ENCODE assay signal across 21 cellular contexts in the genomic region with DNA sequence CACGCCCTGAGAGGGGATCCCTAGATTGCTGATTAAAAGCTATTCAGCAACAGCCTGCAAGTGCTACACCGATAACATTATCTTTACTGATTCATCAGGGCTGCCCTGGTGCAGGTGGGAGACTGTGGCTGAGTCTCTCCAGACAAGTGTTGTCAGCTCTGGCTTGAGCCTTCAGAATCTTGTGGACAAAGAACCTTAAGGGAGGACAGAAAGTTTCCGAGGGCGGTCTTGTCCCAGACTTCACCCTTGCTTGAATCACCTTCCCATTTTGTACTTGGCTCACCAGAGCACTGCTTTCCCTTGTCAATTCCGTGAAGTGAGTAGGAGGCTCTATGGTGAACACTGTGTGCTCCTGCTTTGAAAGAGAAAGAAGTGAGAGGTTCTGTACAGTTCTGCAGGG.
"Had no signal": no experiment of that assay in that cellular context is flagged by ENCODE, and none has a peak within 500 bp of the region (broad histone marks: within the 10 kb centered on the region; RNA-seq: fewer than 3 reads in every experiment).

No MANE protein-coding gene starts in this region.

- H3K4me3 ChIP-seq: coronary artery, lung, neural progenitor cell, ovary, smooth muscle cell, thoracic aorta, tibial nerve, upper lobe of right lung, uterus had no signal

- H3K4me3 Mint-ChIP-seq: effector memory CD8-positive, alpha-beta T cell; memory B cell; mesothelial cell of epicardium; naive thymus-derived CD4-positive, alpha-beta T cell; nephron; neural progenitor cell; stimulated activated memory B cell treated with anti-CD40 and anti-IgM and Interleukin-4, amounts not matched to agents 10 μg/mL and 1 μg/mL and 100 μg/mL, for 72 hours had no signal

- H3K27ac ChIP-seq: coronary artery, neural progenitor cell, ovary, thoracic aorta, tibial nerve, upper lobe of right lung, uterus had no signal

- H3K27me3 Mint-ChIP-seq: effector memory CD8-positive, alpha-beta T cell; memory B cell; stimulated activated memory B cell treated with anti-CD40 and anti-IgM and Interleukin-4, amounts not matched to agents 10 μg/mL and 1 μg/mL and 100 μg/mL, for 72 hours had no signal

- H3K4me1 Mint-ChIP-seq: memory B cell; mesothelial cell of epicardium; naive thymus-derived CD4-positive, alpha-beta T cell; stimulated activated memory B cell treated with anti-CD40 and anti-IgM and Interleukin-4, amounts not matched to agents 10 μg/mL and 1 μg/mL and 100 μg/mL, for 72 hours had no signal

- H3K27ac Mint-ChIP-seq: effector memory CD8-positive, alpha-beta T cell; memory B cell; mesothelial cell of epicardium; naive thymus-derived CD4-positive, alpha-beta T cell; nephron; neural progenitor cell; stimulated activated memory B cell treated with anti-CD40 and anti-IgM and Interleukin-4, amounts not matched to agents 10 μg/mL and 1 μg/mL and 100 μg/mL, for 72 hours had no signal

- H3K36me3 Mint-ChIP-seq: memory B cell; mesothelial cell of epicardium; naive thymus-derived CD4-positive, alpha-beta T cell; neural progenitor cell; stimulated activated memory B cell treated with anti-CD40 and anti-IgM and Interleukin-4, amounts not matched to agents 10 μg/mL and 1 μg/mL and 100 μg/mL, for 72 hours had no signal

- H3K36me3 ChIP-seq: neural progenitor cell, ovary, thoracic aorta, tibial nerve, upper lobe of right lung, uterus had no signal

- H3K27me3 ChIP-seq: neural progenitor cell, ovary, tibial nerve, upper lobe of right lung, uterus had no signal

- H3K9ac ChIP-seq: neural progenitor cell had no signal

- H3K4me1 ChIP-seq: neural progenitor cell, tibial nerve, upper lobe of right lung, uterus had no signal

- DNase-seq: dermis blood vessel endothelial cell; effector memory CD8-positive, alpha-beta T cell; kidney; naive thymus-derived CD4-positive, alpha-beta T cell; ovary; stimulated activated CD4-positive, alpha-beta T cell treated with anti-CD3 and anti-CD28 coated beads, Interleukin-2, amount 100 ng/mL, for 24 hours; stimulated activated CD4-positive, alpha-beta T cell treated with anti-CD3 and anti-CD28 coated beads, Interleukin-4, amount 100 ng/mL, for 24 hours; stimulated activated naive CD8-positive, alpha-beta T cell treated with anti-CD3 and anti-CD28 coated beads, Interleukin-15, Interleukin-2, amounts not matched to agents 100 U/mL and 50 U/mL, for 24 hours; substantia nigra; upper lobe of right lung; uterus had no signal

- H3K9me3 Mint-ChIP-seq: memory B cell, nephron had no signal

- H3K9me3 ChIP-seq: ovary, thoracic aorta, tibial nerve, upper lobe of right lung, uterus had no signal
